ENCODE assay signal across 15 cellular contexts in the genomic region with DNA sequence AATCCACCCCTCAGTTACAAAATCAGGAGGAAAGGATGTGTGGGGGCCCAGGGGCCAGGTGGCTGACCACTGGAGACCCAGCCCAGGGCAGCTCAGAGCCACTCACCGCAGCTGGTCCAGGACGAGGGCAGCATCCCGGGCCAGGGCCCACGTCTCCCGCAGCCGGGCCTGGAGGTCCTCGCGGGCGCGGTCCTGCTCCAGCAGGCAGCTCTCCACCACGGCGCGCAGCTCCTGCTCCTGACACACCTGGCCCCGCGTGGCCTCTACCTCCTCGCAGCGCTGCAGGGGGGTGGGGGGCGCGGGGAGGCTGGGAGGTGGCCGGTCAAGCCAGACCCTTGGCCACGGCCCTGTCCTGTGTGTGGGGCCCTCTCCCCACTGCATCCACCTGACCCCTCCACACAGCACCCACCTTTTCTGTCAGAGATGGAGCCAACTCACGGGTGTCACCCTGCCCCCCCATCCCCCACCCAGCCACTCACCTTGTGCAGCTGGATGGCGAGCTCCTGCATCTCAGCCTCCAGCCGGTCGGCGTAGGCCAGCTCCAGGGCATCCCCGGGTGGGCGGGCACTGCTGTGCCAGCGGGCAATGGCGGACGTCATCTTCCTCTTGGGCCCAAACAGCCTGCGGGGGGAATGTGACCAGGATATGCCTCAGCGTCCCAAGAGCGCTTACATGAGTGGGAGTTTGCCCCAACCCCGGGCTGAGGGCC. TPM values are rescaled to one million over a fixed set of nuclear protein-coding genes. Genes with fewer than 3 reads are reported as not detected.
DNase-seq lines count a peak whose midpoint lies in the region; FAIRE-seq and TF ChIP-seq lines count a peak whose summit lies in the region.
"Had no signal": no experiment of that assay in that cellular context is flagged by ENCODE, and none has a peak within 500 bp of the region (broad histone marks: within the 10 kb centered on the region; RNA-seq: fewer than 3 reads in every experiment).

No MANE protein-coding gene starts in this region.

- no peak for TF ChIP-seq POLR2A in GM12891 (IDR thresholded peaks at IDR 0.05; ENCODE audit: low read depth, low read length)
- TF ChIP-seq POLR2A in ovary (IDR thresholded peaks at IDR 0.05): no peak

- TF ChIP-seq CTCF in RWPE1 (conservative IDR thresholded peaks at IDR 0.05; ENCODE audit: low read depth) (no peak), ovary (IDR thresholded peaks at IDR 0.05) (no peak)

- no peak overlapping the region for H3K4me3 ChIP-seq in ovary
- H3K4me3 ChIP-seq: BLaER1 treated with 17β-estradiol and CSF1 and Interleukin-3, amounts not matched to agents 10 nM and 100 nM had no signal

- no peaks in the 10 kb centered on the region for H3K36me3 ChIP-seq in ovary

- DNase-seq in GM12891 (ENCODE audit: insufficient read length, low spot score): peak; percentile 18
- no peak for DNase-seq in RWPE1 (ENCODE audit: low spot score)
- peak; percentile 51 for DNase-seq in islet precursor cell
- DNase-seq in ovary: peak in 3 of 5 donors; percentile 12 to 43 (median 30)
- DNase-seq in NCI-H2171 treated with DMSO at 0.1 percent for 48 hours (lab: John Stamatoyannopoulos, UW): no peak
- no peak for DNase-seq in stimulated activated CD4-positive, alpha-beta T cell treated with anti-CD3 and anti-CD28 coated beads, Interleukin-4, amount 100 ng/mL, for 4 hours
- no peak for DNase-seq in activated CD4-positive, CD25-positive, alpha-beta regulatory T cell (lab: John Stamatoyannopoulos, UW)
- DNase-seq: DMS79 treated with DMSO at 0.1 percent for 48 hours, NCI-H146, NCI-H2081 treated with DMSO at 0.1 percent for 48 hours, NCI-H524, Right ventricle myocardium superior had no signal

- no peaks in the 10 kb centered on the region for H3K9me3 ChIP-seq in ovary
- H3K9me3 ChIP-seq: BLaER1 treated with 17β-estradiol and CSF1 and Interleukin-3, amounts not matched to agents 10 nM and 100 nM had no signal

- peak overlapping the region; percentile 82 for H3K27ac ChIP-seq in RWPE1
- no peak overlapping the region for H3K27ac ChIP-seq in ovary
- H3K27ac ChIP-seq: BLaER1 treated with 17β-estradiol and CSF1 and Interleukin-3, amounts not matched to agents 10 nM and 100 nM had no signal

- intact Hi-C loops in ovary (cut with DNase I): no loop called here

- H3K4me1 ChIP-seq in ovary (ENCODE audit: insufficient read depth): peaks cover 5% of the 10 kb centered on the region

- TF ChIP-seq EP300 in ovary (IDR thresholded peaks at IDR 0.05): no peak

- FAIRE-seq in GM12891 (lab: Jason Lieb, UNC): no peak
- FAIRE-seq: G401.6, H54 had no signal

- POLR2A ChIA-PET in RWPE1 (lab: Yijun Ruan, JAX; ENCODE audit: low non-redundant PET): no interaction called here

- 87 to 92% (median 91%) methylated on average over 31 to 35 of the region's 35 CpGs for WGBS in ovary, 3 donors

- H3K27me3 ChIP-seq in ovary: no peaks in the 10 kb centered on the region
- H3K27me3 ChIP-seq: BLaER1 treated with 17β-estradiol and CSF1 and Interleukin-3, amounts not matched to agents 10 nM and 100 nM had no signal

- CTCF ChIA-PET in RWPE1 (lab: Yijun Ruan, JAX): no interaction called here

TF ChIP-seq in GM12891, 5 proteins besides CTCF, POLR2A, EP300 and RAD21:
- TF ChIP-seq POU2F2 (IDR thresholded peaks at IDR 0.05; ENCODE audit: low read depth, low read length) (no peak), TAF1 (IDR thresholded peaks at IDR 0.05; ENCODE audit: low read depth, low read length) (no peak), PAX5 (IDR thresholded peaks at IDR 0.05; ENCODE audit: insufficient read depth, low read length, severe bottlenecking) (no peak), POLR2AphosphoS5 (IDR thresholded peaks at IDR 0.05; ENCODE audit: low read depth, low read length) (no peak), SPI1 (IDR thresholded peaks at IDR 0.05; ENCODE audit: low read depth, low read length) (no peak)

RNA-seq across cellular contexts. Expression of gene NUDT16L1, which starts 5.1 kb away (rescaled TPM):
- polyA plus RNA-seq in GM12891 (2012; ENCODE audit: low read depth, missing spikeins): 28.9 TPM
- 10 to 100 TPM; 19.4 to 33.1 (median 28.0) TPM for total RNA-seq in ovary
- polyA plus RNA-seq in ovary: 10 to 100 TPM in 1 of 2 donors, 1 to 10 TPM in 1; 8.1 to 33.6 TPM

RNA-seq across cellular contexts. Expression of gene ANKS3, which starts 35.6 kb away (rescaled TPM):
- 5.0 TPM for polyA plus RNA-seq in GM12891 (2012; ENCODE audit: low read depth, missing spikeins)
- 10 to 100 TPM; 19.8 to 37.4 (median 32.3) TPM for total RNA-seq in ovary
- polyA plus RNA-seq in ovary: 10 to 100 TPM in 1 of 2 donors, 1 to 10 TPM in 1; 6.7 to 26.0 TPM

RNA-seq across cellular contexts. Expression of gene DNAAF8, which starts 35.9 kb away (rescaled TPM):
- polyA plus RNA-seq in GM12891 (2012; ENCODE audit: low read depth, missing spikeins): 0.13 TPM
- 1 to 10 TPM in 6 of 7 donors, under 1 TPM in 1; 0.48 to 9.1 (median 1.5) TPM for total RNA-seq in ovary
- polyA plus RNA-seq in ovary: 1 to 10 TPM in 1 of 2 donors, under 1 TPM in 1; 0.35 to 1.2 TPM

Comparison
In these comparisons a context has a peak if more than half of its experiments do, and no peak if none do; other contexts are left out.
1. DNase-seq: peak in GM12891 (single experiment), islet precursor cell (single experiment) and ovary (3 of 5); none in RWPE1 (single experiment), NCI-H2171 treated with DMSO at 0.1 percent for 48 hours (single experiment), stimulated activated CD4-positive, alpha-beta T cell treated with anti-CD3 and anti-CD28 coated beads, Interleukin-4, amount 100 ng/mL, for 4 hours (0 of 2) and activated CD4-positive, CD25-positive, alpha-beta regulatory T cell (0 of 4).